Comparison of ENCODE assay signal across 8 cellular contexts in genomic region chr16:16025214-16025968, GRCh38.
DNase-seq lines count a peak whose midpoint lies in the region; ATAC-seq and TF ChIP-seq lines count a peak whose summit lies in the region.

No MANE protein-coding gene starts in this region.

- H3K9me3 Mint-ChIP-seq in chondrocyte (ENCODE audit: low read depth): no peaks in the 10 kb centered on the region

- H3K4me3 Mint-ChIP-seq in chondrocyte (ENCODE audit: unreplicated experiment): no peak overlapping the region

- peaks cover 4% of the 10 kb centered on the region for H3K36me3 Mint-ChIP-seq in chondrocyte (ENCODE audit: low read depth)

- H3K4me3 ChIP-seq in AG04450 (ENCODE audit: low read depth, low read length): no peak overlapping the region

- DNase-seq in AG04450 (ENCODE audit: low read depth, low spot score): peak; percentile 79
- peak; percentile 47 for DNase-seq in activated CD4-positive, CD25-positive, alpha-beta regulatory T cell treated with anti-CD3 and anti-CD28 coated beads, Interleukin-2, amount 50 U/mL, for 16 hours (ENCODE audit: low read depth, low spot score)
- DNase-seq in chondrocyte (ENCODE audit: low spot score): no peak
- DNase-seq in stimulated activated CD4-positive, alpha-beta T cell treated with anti-CD3 and anti-CD28 coated beads, Interleukin-12 subunit alpha, Interleukin-12 subunit beta, amount 100 ng/mL, for 24 hours (ENCODE audit: low read depth in 2 of 2): peak; percentile 28 to 45
- DNase-seq in epidermal melanocyte (ENCODE audit: insufficient read length, low spot score): no peak
- no peak for DNase-seq in GDM1 (lab: John Stamatoyannopoulos, UW)

- H3K27me3 ChIP-seq in AG04450 (ENCODE audit: control insufficient read depth, insufficient read depth, low read length): no peaks in the 10 kb centered on the region

- TF ChIP-seq CTCF in AG04450 (IDR thresholded peaks at IDR 0.05; ENCODE audit: low read depth, low read length) (no peak), chondrocyte (IDR thresholded peaks at IDR 0.05) (peak; percentile 60)

- no peaks in the 10 kb centered on the region for H3K27me3 Mint-ChIP-seq in chondrocyte (ENCODE audit: low read depth)

- POLR2A ChIA-PET in AG04450 (lab: Yijun Ruan, JAX): interaction anchor here (0.6 to 1.2 kb wide), 5 partner anchors 21 to 78 kb away, joined by 3 to 7 read pairs (median 3); no protein-coding TSS in a partner anchor

- peak; percentile 44 for ATAC-seq in GM21825 (IDR thresholded peaks at IDR 0.05; ENCODE audit: unreplicated experiment)
- ATAC-seq in HG03025 (IDR thresholded peaks at IDR 0.05; ENCODE audit: low FRiP score, unreplicated experiment): no peak

- H3K9me3 ChIP-seq in AG04450 (ENCODE audit: control insufficient read depth, insufficient read depth, low read length): no peaks in the 10 kb centered on the region

- peaks cover 73% of the 10 kb centered on the region for H3K4me1 Mint-ChIP-seq in chondrocyte (ENCODE audit: low read depth)

- peak overlapping the region; percentile 96 for H3K27ac Mint-ChIP-seq in chondrocyte (ENCODE audit: unreplicated experiment)

- peak overlapping the region; percentile 96 for H3K27ac ChIP-seq in AG04450 (ENCODE audit: low read depth, low read length)

- CTCF ChIA-PET in AG04450 (lab: Charles Lee): no interaction called here

Comparison
In these comparisons a context has a peak if more than half of its experiments do, and no peak if none do; other contexts are left out.
1. DNase-seq: peak in AG04450 (single experiment), activated CD4-positive, CD25-positive, alpha-beta regulatory T cell treated with anti-CD3 and anti-CD28 coated beads, Interleukin-2, amount 50 U/mL, for 16 hours (single experiment) and stimulated activated CD4-positive, alpha-beta T cell treated with anti-CD3 and anti-CD28 coated beads, Interleukin-12 subunit alpha, Interleukin-12 subunit beta, amount 100 ng/mL, for 24 hours (2 of 2); none in chondrocyte (single experiment), epidermal melanocyte (single experiment) and GDM1 (single experiment).